Comparison of ENCODE assay signal across 8 cellular contexts in genomic region chr11:60913793-60914619, GRCh38. TPM values are rescaled to one million over a fixed set of nuclear protein-coding genes. Genes with fewer than 3 reads are reported as not detected.
A peak's percentile ranks its signal among the peaks of the same experiment; 100 is the strongest.
DNase-seq lines count a peak whose midpoint lies in the region; ATAC-seq, FAIRE-seq and TF ChIP-seq lines count a peak whose summit lies in the region.

A gene with protein sequence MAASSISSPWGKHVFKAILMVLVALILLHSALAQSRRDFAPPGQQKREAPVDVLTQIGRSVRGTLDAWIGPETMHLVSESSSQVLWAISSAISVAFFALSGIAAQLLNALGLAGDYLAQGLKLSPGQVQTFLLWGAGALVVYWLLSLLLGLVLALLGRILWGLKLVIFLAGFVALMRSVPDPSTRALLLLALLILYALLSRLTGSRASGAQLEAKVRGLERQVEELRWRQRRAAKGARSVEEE (plus strand): TSS chr11:60914158. CDS start chr11:60919694, 5,536 bp downstream.

- peak within 1 kb of the TSS; percentile 79 for H2BK5ac ChIP-seq in neuronal stem cell (ENCODE audit: low read length)

- H3K36me3 ChIP-seq in HEK293 (ENCODE audit: control insufficient read depth in 2 of 2, insufficient read depth in 1 of 2, low read length in 2 of 2) (peaks cover 0 to 17% of the 10 kb centered on the region in 2 experiments; a peak in 1 of 3 replicates), gastroesophageal sphincter (no peaks in the 10 kb centered on the region), neuronal stem cell (replicated peaks in 1 of 2; ENCODE audit: control insufficient read depth in 2 of 2, insufficient read depth in 2 of 2, low read length in 2 of 2) (peaks cover 0 to 31% of the 10 kb centered on the region in 2 donors), subcutaneous abdominal adipose tissue (ENCODE audit: control insufficient read depth in 5 of 5, insufficient read depth in 5 of 5, low read length in 5 of 5) (no peaks in the 10 kb centered on the region)

- H2AFZ ChIP-seq in neuronal stem cell (ENCODE audit: low read length) = peak within 1 kb of the TSS; percentile 97

- no peaks in the 10 kb centered on the region for H3K27me3 ChIP-seq in gastroesophageal sphincter
- no peaks in the 10 kb centered on the region for H3K27me3 ChIP-seq in neuronal stem cell (ENCODE audit: control insufficient read depth in 3 of 3, insufficient read depth in 3 of 3, low read depth in 1 of 3, low read length in 3 of 3)
- no peaks in the 10 kb centered on the region for H3K27me3 ChIP-seq in subcutaneous abdominal adipose tissue (ENCODE audit: control insufficient read depth in 5 of 5, insufficient read depth in 4 of 5, low read length in 5 of 5)

- TF ChIP-seq CTCF in HEK293 (tag by site-specific recombination; IDR thresholded peaks at IDR 0.05) (no peak), gastroesophageal sphincter (IDR thresholded peaks at IDR 0.05) (peak in 1 of 4 experiments; percentile 33)

- in situ Hi-C loops in SK-MEL-5 (cut with HindIII; ENCODE audit: low pct_unique_long_range_greater_than_20kb, low sequenced_read_pairs) = no loop called here

- peak within 1 kb of the TSS; percentile 67 for H3K14ac ChIP-seq in neuronal stem cell (ENCODE audit: low read length)

- peaks cover 9% of the 10 kb centered on the region for H3K79me1 ChIP-seq in neuronal stem cell (ENCODE audit: low read depth, low read length)

- TF ChIP-seq EP300 in gastroesophageal sphincter (IDR thresholded peaks at IDR 0.05) = no peak

- H3K27ac ChIP-seq in HEK293 (ENCODE audit: extremely low read depth, low read depth, low read length) = peak within 1 kb of the TSS; percentile 61
- peak within 1 kb of the TSS; percentile 93 to 97 (median 97) for H3K27ac ChIP-seq in gastroesophageal sphincter
- peak within 1 kb of the TSS; percentile 99 for H3K27ac ChIP-seq in neuronal stem cell (replicated peaks; ENCODE audit: low read length)
- peak within 1 kb of the TSS; percentile 94 for H3K27ac ChIP-seq in subcutaneous abdominal adipose tissue (ENCODE audit: low read depth, low read length)

- no peak within 1 kb of the TSS for H2BK120ac ChIP-seq in neuronal stem cell (ENCODE audit: low read depth, low read length)

- ATAC-seq in gastroesophageal sphincter = peak; percentile 89

- peak within 1 kb of the TSS; percentile 54 for H2AK5ac ChIP-seq in neuronal stem cell (ENCODE audit: low read depth, low read length)

- CTCF ChIA-PET in HEK293 (lab: Yijun Ruan, JAX) = interaction anchor here (0.6 to 6.2 kb wide), 7 partner anchors 14 to 603 kb away, joined by 3 to 30 read pairs (median 5); no protein-coding TSS in a partner anchor

- H3K4ac ChIP-seq in neuronal stem cell (ENCODE audit: low read length) = no peak within 1 kb of the TSS

- H2BK12ac ChIP-seq in neuronal stem cell (ENCODE audit: low read length) = peak within 1 kb of the TSS; percentile 79

- no peaks in the 10 kb centered on the region for H3K9me3 ChIP-seq in HEK293 (ENCODE audit: control insufficient read depth, insufficient read depth, low read depth, low read length)
- H3K9me3 ChIP-seq in gastroesophageal sphincter = no peaks in the 10 kb centered on the region
- no peaks in the 10 kb centered on the region for H3K9me3 ChIP-seq in neuronal stem cell (replicated peaks in 1 of 2; ENCODE audit: control insufficient read depth in 2 of 2, insufficient read depth in 1 of 2, low read depth in 1 of 2, low read length in 2 of 2)
- no peaks in the 10 kb centered on the region for H3K9me3 ChIP-seq in subcutaneous abdominal adipose tissue (ENCODE audit: control insufficient read depth in 5 of 5, low read length in 5 of 5)

- H4K91ac ChIP-seq in neuronal stem cell (ENCODE audit: low read depth, low read length, poor library complexity) = peak within 1 kb of the TSS; percentile 1

- DNase-seq in NAMALWA (ENCODE audit: low spot score) = peak; percentile 97
- peak; percentile 82 for DNase-seq in SK-MEL-5 (ENCODE audit: low read depth, low spot score)
- DNase-seq in activated naive CD4-positive, alpha-beta T cell treated with Interleukin-2 at 50 U/mL for 16 hours = peak; percentile 89
- DNase-seq in neuronal stem cell (ENCODE audit: low spot score) = peak; percentile 93

- FAIRE-seq in G401.6 (lab: Jason Lieb, UNC) = peak; percentile 70

- H3K4me1 ChIP-seq in HEK293 (ENCODE audit: control insufficient read depth, insufficient read depth, low read length) (no peaks in the 10 kb centered on the region), gastroesophageal sphincter (peaks cover 0 to 56% (median 16%) of the 10 kb centered on the region in 3 donors), neuronal stem cell (ENCODE audit: control insufficient read depth in 2 of 2, insufficient read depth in 1 of 2, low read depth in 1 of 2, low read length in 2 of 2) (peaks cover 21 to 22% of the 10 kb centered on the region in 2 donors), subcutaneous abdominal adipose tissue (ENCODE audit: control insufficient read depth in 5 of 5, insufficient read depth in 5 of 5, low read length in 5 of 5) (peaks cover 18 to 68% (median 60%) of the 10 kb centered on the region in 5 donors)

- peak within 1 kb of the TSS; percentile 52 for H2BK15ac ChIP-seq in neuronal stem cell (ENCODE audit: low read length)

- peak within 1 kb of the TSS; percentile 91 for H3K4me2 ChIP-seq in neuronal stem cell (ENCODE audit: insufficient read depth, low read length, poor library complexity, severe bottlenecking)

- peak; percentile 16 to 44 for TF ChIP-seq POLR2A in gastroesophageal sphincter (IDR thresholded peaks at IDR 0.05)

- peak within 1 kb of the TSS; percentile 66 for H3K23ac ChIP-seq in neuronal stem cell (ENCODE audit: low read depth, low read length, poor library complexity)

- peak within 1 kb of the TSS; percentile 97 for H3K18ac ChIP-seq in neuronal stem cell (ENCODE audit: low read length)

- WGBS in gastroesophageal sphincter (ENCODE audit: low coverage in 1 of 2), 2 donors = 0% methylated on average over 7 to 16 of the region's 69 CpGs
- WGBS in neuronal stem cell (ENCODE audit: extremely low coverage in 2 of 2, insufficient read length in 2 of 2, insufficient replicate concordance in 1 of 2), 2 donors = no CpG with 5 or more reads among the region's 69 CpGs

- H3K9ac ChIP-seq in neuronal stem cell (ENCODE audit: low read depth, low read length, poor library complexity) = peak within 1 kb of the TSS; percentile 87
- peak within 1 kb of the TSS; percentile 79 to 96 (median 94) for H3K9ac ChIP-seq in subcutaneous abdominal adipose tissue (ENCODE audit: low read length in 5 of 5)

- H4K8ac ChIP-seq in neuronal stem cell (ENCODE audit: low read depth, low read length) = peak within 1 kb of the TSS; percentile 33

- POLR2A ChIA-PET in HEK293 (lab: Yijun Ruan, JAX) = interaction anchor here (0.6 to 4.0 kb wide), 17 partner anchors 9 to 478 kb away, joined by 3 to 36 read pairs (median 4); partner anchors contain the start of genes CYB561A3, PRPF19, TMEM132A and TMEM138

- peak within 1 kb of the TSS; percentile 55 for H3K4me3 ChIP-seq in HEK293 (ENCODE audit: low read depth, low read length)
- H3K4me3 ChIP-seq in gastroesophageal sphincter = peak within 1 kb of the TSS; percentile 75 to 95
- H3K4me3 ChIP-seq in neuronal stem cell (ENCODE audit: low read length in 2 of 2) = peak within 1 kb of the TSS; percentile 82 to 88
- H3K4me3 ChIP-seq in subcutaneous abdominal adipose tissue (ENCODE audit: low read depth in 1 of 5, low read length in 5 of 5) = peak within 1 kb of the TSS; percentile 76 to 93 (median 88)

TF ChIP-seq in HEK293, 187 proteins besides CTCF, POLR2A, EP300 and RAD21 (continues in another document):
- TF ChIP-seq BCL6B (tag by site-specific recombination; IDR thresholded peaks at IDR 0.05) (no peak), ZFHX2 (tag by site-specific recombination; conservative IDR thresholded peaks at IDR 0.05) (peak; percentile 36), ZNF785 (tag by site-specific recombination; IDR thresholded peaks at IDR 0.05) (no peak), ZFP69B (tag by site-specific recombination; IDR thresholded peaks at IDR 0.05) (0 out of 2 replicates have a peak, but pooled peaks have one; percentile 11), EGR2 (tag by site-specific recombination; IDR thresholded peaks at IDR 0.05; ENCODE audit: low read depth) (no peak), SP3 (tag by site-specific recombination; IDR thresholded peaks at IDR 0.05) (0 out of 2 replicates have a peak, but pooled peaks have one; percentile 53), ZNF473 (tag by site-specific recombination; IDR thresholded peaks at IDR 0.05) (no peak)
- TF ChIP-seq, protein P1, sequence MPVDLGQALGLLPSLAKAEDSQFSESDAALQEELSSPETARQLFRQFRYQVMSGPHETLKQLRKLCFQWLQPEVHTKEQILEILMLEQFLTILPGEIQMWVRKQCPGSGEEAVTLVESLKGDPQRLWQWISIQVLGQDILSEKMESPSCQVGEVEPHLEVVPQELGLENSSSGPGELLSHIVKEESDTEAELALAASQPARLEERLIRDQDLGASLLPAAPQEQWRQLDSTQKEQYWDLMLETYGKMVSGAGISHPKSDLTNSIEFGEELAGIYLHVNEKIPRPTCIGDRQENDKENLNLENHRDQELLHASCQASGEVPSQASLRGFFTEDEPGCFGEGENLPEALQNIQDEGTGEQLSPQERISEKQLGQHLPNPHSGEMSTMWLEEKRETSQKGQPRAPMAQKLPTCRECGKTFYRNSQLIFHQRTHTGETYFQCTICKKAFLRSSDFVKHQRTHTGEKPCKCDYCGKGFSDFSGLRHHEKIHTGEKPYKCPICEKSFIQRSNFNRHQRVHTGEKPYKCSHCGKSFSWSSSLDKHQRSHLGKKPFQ (tag by site-specific recombination; IDR thresholded peaks at IDR 0.05) = no peak

RNA-seq across cellular contexts. Expression of the gene that starts here (rescaled TPM):
- total RNA-seq in SK-MEL-5 (2014; rRNA removed; shearing (Covaris generic)) = 43.5 and 52.9 TPM in 2 replicates
- 128 and 137 TPM in 2 replicates for polyA plus RNA-seq in SK-MEL-5 (2015; cell fraction: cytosol; rRNA removed)
- polyA plus RNA-seq in SK-MEL-5 (2015; cell fraction: nucleus; rRNA removed) = 13.5 and 26.3 TPM in 2 replicates
- 100 to 1,000 TPM; 107 to 132 (median 120) TPM for total RNA-seq in gastroesophageal sphincter
- 64.1 TPM for polyA plus RNA-seq in neuronal stem cell (2013, experiment 1 of 2)
- 63.1 TPM for polyA plus RNA-seq in neuronal stem cell (2013, experiment 2 of 2)

Comparison
In these comparisons a context has a peak if more than half of its experiments do, and no peak if none do; other contexts are left out.
1. Peak in every context shown above with its lines: DNase-seq, ATAC-seq, H3K4me3 ChIP-seq and H3K27ac ChIP-seq.